19 cellular contexts compared by ENCODE assay signal in the genomic region with DNA sequence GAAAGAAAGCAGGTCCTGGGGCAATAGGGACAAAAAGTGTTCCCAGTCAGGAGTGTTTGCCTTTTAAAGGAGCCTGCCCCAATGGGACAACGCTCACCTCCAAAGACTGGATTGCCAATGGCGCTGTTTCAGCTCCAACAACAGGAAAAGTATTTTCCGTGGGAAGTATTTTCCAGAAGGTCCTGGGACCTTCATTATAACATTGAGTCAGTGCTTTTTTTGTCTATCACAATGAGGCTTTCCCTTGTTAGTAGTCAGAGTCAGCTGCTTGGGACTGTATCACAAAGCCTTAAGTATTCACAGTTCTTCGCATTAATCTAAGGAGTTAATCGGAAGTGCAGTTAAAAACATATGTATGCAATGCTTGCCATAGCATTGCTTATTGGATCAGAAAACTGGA. TPM values are rescaled to one million over a fixed set of nuclear protein-coding genes. Genes with fewer than 3 reads are reported as not detected.
DNase-seq lines count a peak whose midpoint lies in the region; ATAC-seq and TF ChIP-seq lines count a peak whose summit lies in the region.
"Had no signal": no experiment of that assay in that cellular context is flagged by ENCODE, and none has a peak within 500 bp of the region (broad histone marks: within the 10 kb centered on the region; RNA-seq: fewer than 3 reads in every experiment).

No MANE protein-coding gene starts in this region.

- H3K4me3 ChIP-seq in IMR-90 (ENCODE audit: insufficient read depth, low read depth, low read length): no peak overlapping the region
- H3K4me3 ChIP-seq in muscle layer of duodenum (ENCODE audit: low read depth in 1 of 2, low read length in 2 of 2): no peak overlapping the region
- no peak overlapping the region for H3K4me3 ChIP-seq in tibial artery
- H3K4me3 ChIP-seq: GM12878, GM23338, ovary had no signal

- TF ChIP-seq CTCF in IMR-90 (conservative IDR thresholded peaks at IDR 0.05; ENCODE audit: low read depth, low read length) (no peak), MCF 10A (IDR thresholded peaks at IDR 0.05; ENCODE audit: unreplicated experiment) (no peak), tibial artery (IDR thresholded peaks at IDR 0.05) (no peak)

- H2BK20ac ChIP-seq in IMR-90 (ENCODE audit: low read depth, low read length): peak overlapping the region; percentile 59

- peak overlapping the region; percentile 51 for H3K4me3 Mint-ChIP-seq in MCF 10A (ENCODE audit: unreplicated experiment)
- H3K4me3 Mint-ChIP-seq: dendritic cell treated with granulocyte-macrophage colony-stimulating factor and Interleukin-4, amounts not matched to agents 40 ng/mL and 50 ng/mL, for 4 days; GM23338 had no signal

- H3K79me1 ChIP-seq in IMR-90 (ENCODE audit: low read depth in 1 of 2, low read length in 2 of 2): peaks cover 12 to 72% of the 10 kb centered on the region in 2 experiments

- no peak for TF ChIP-seq POLR2A in IMR-90 (IDR thresholded peaks at IDR 0.05; ENCODE audit: low read depth, low read length)

- no peak overlapping the region for H3K4me2 ChIP-seq in IMR-90 (ENCODE audit: low read depth, low read length)
- H3K4me2 ChIP-seq: GM23338 had no signal

- H2BK120ac ChIP-seq in IMR-90 (ENCODE audit: low read depth, low read length): peak overlapping the region; percentile 70

- no peak for DNase-seq in IMR-90
- no peak for DNase-seq in MCF 10A (ENCODE audit: unreplicated experiment)
- DNase-seq in tibial artery: no peak
- no peak for DNase-seq in activated naive CD4-positive, alpha-beta T cell treated with Interleukin-2 at 50 U/mL for 16 hours
- DNase-seq in C1 segment of cervical spinal cord (lab: John Stamatoyannopoulos, UW): no peak
- DNase-seq: activated effector memory CD4-positive, alpha-beta T cell treated with Interleukin-2 at 50 U/mL for 16 hours; left colon; NCI-H1105 treated with DMSO at 0.1 percent for 48 hours; NCI-H226; ovary; stimulated activated CD4-positive, alpha-beta T cell treated with anti-CD3 and anti-CD28 coated beads, Interleukin-12 subunit alpha, Interleukin-12 subunit beta, amount 100 ng/mL, for 4 hours; stimulated activated naive CD4-positive, alpha-beta T cell treated with Interleukin-2 at 50 U/mL for 16 hours; T-helper 1 cell had no signal

- no peaks in the 10 kb centered on the region for H3K9me3 Mint-ChIP-seq in MCF 10A (ENCODE audit: unreplicated experiment)
- H3K9me3 Mint-ChIP-seq: dendritic cell treated with granulocyte-macrophage colony-stimulating factor and Interleukin-4, amounts not matched to agents 40 ng/mL and 50 ng/mL, for 4 days; GM23338 had no signal

- no peaks in the 10 kb centered on the region for H3K27me3 Mint-ChIP-seq in MCF 10A (ENCODE audit: insufficient read depth, unreplicated experiment)
- H3K27me3 Mint-ChIP-seq: dendritic cell treated with granulocyte-macrophage colony-stimulating factor and Interleukin-4, amounts not matched to agents 40 ng/mL and 50 ng/mL, for 4 days had no signal

- peak overlapping the region; percentile 28 for H2BK5ac ChIP-seq in IMR-90 (ENCODE audit: low read depth, low read length, poor library complexity, severe bottlenecking)

- H3K27ac ChIP-seq in IMR-90 (ENCODE audit: insufficient read depth, low read length) (peak overlapping the region; percentile 42; the same call in 1 of the 2 replicates), muscle layer of duodenum (ENCODE audit: low read length) (peak overlapping the region; percentile 53), tibial artery (peak overlapping the region; percentile 84 to 85)
- H3K27ac ChIP-seq: ovary had no signal

- in situ Hi-C loops in IMR-90 (cut with MboI; ENCODE audit: low sequenced_read_pairs): no loop called here

- POLR2A ChIA-PET in IMR-90 (lab: Charles Lee; ENCODE audit: unreplicated experiment): no interaction called here
- POLR2A ChIA-PET in MCF 10A (lab: Yijun Ruan, JAX): interaction anchor here (0.6 to 12.6 kb wide), 9 partner anchors 14 to 385 kb away, joined by 3 to 291 read pairs (median 4); a partner anchor contains a TSS

- H3K4me1 ChIP-seq in IMR-90 (ENCODE audit: control insufficient read depth, insufficient read depth, low read length): peaks cover 36% of the 10 kb centered on the region
- H3K4me1 ChIP-seq in muscle layer of duodenum (ENCODE audit: control insufficient read depth in 1 of 2, insufficient read depth in 2 of 2, low read length in 2 of 2): peaks cover 31 to 40% of the 10 kb centered on the region in 2 donors
- peaks cover 0 to 85% (median 65%) of the 10 kb centered on the region in 4 donors for H3K4me1 ChIP-seq in tibial artery

- 100% methylated on average over 2 of the region's 5 CpGs; no CpG with 5 or more reads in 1 of the 2 experiments for WGBS in IMR-90 (ENCODE audit: extremely low coverage in 2 of 2, insufficient read length in 1 of 2), 2 experiments

- H3K9me3 ChIP-seq in IMR-90 (ENCODE audit: control insufficient read depth, insufficient read depth, low read length) (no peaks in the 10 kb centered on the region), muscle layer of duodenum (ENCODE audit: control insufficient read depth in 1 of 2, low read length in 2 of 2) (no peaks in the 10 kb centered on the region), tibial artery (no peaks in the 10 kb centered on the region)
- H3K9me3 ChIP-seq: ovary had no signal

- peaks cover 33% of the 10 kb centered on the region for H3K36me3 Mint-ChIP-seq in MCF 10A (ENCODE audit: insufficient read depth, unreplicated experiment)

- H2BK15ac ChIP-seq in IMR-90 (ENCODE audit: low read depth, low read length): peak overlapping the region; percentile 41; the same call in 2 of the 3 replicates

- H3K56ac ChIP-seq in IMR-90 (ENCODE audit: extremely low read depth, insufficient read depth, low read length): no peak overlapping the region

- peak overlapping the region; percentile 62 for H3K18ac ChIP-seq in IMR-90 (ENCODE audit: low read depth, low read length)

- intact Hi-C loops in IMR-90 (cut with micrococcal nuclease) (loop anchor here (5.0 kb wide), 1 partner anchor 531 kb away; no protein-coding TSS in a partner anchor), MCF 10A (cut with micrococcal nuclease) (no loop called here), tibial artery (cut with DNase I; ENCODE audit: low total_unique reads) (no loop called here)

- no peaks in the 10 kb centered on the region for H4K20me1 ChIP-seq in IMR-90 (ENCODE audit: insufficient read depth, low read length)

- peak overlapping the region; percentile 18; the same call in 1 of the 2 replicates for H3K4ac ChIP-seq in IMR-90 (ENCODE audit: low read depth, low read length)

- peaks cover 27% of the 10 kb centered on the region for H3K9me1 ChIP-seq in IMR-90 (ENCODE audit: insufficient read depth, low read length)

- CTCF ChIA-PET in IMR-90 (lab: Yijun Ruan, JAX) (no interaction called here), MCF 10A (lab: Yijun Ruan, JAX) (interaction anchor here (0.5 to 1.1 kb wide), 4 partner anchors 31 to 404 kb away, joined by 3 to 4 read pairs (median 3); no protein-coding TSS in a partner anchor)

- H4K91ac ChIP-seq in IMR-90 (ENCODE audit: insufficient read depth, low read depth, low read length): peak overlapping the region; percentile 49; the same call in 1 of the 2 replicates

- no peak overlapping the region for H3K9ac ChIP-seq in IMR-90 (ENCODE audit: low read depth, low read length)

- peak overlapping the region; percentile 85; the same call in 1 of the 2 replicates for H2AK5ac ChIP-seq in IMR-90 (ENCODE audit: low read depth, low read length)

- BruUV-seq in IMR-90 (replicated peaks; lab: Mats Ljungman, UMichigan) (no TSS peak), MCF 10A (replicated peaks; lab: Mats Ljungman, UMichigan) (no TSS peak)

- ATAC-seq in IMR-90 (ENCODE audit: low read depth) (no peak), HG02884 (IDR thresholded peaks at IDR 0.05; ENCODE audit: unreplicated experiment) (no peak), GM21786 (IDR thresholded peaks at IDR 0.05; ENCODE audit: unreplicated experiment) (no peak)
- ATAC-seq: GM12878, GM23338 had no signal

- H2AFZ ChIP-seq in IMR-90 (replicated peaks; ENCODE audit: low read length, poor library complexity): no peak overlapping the region
- H2AFZ ChIP-seq: GM23338 had no signal

- H3K14ac ChIP-seq in IMR-90 (replicated peaks; ENCODE audit: low read depth, low read length): peak overlapping the region; percentile 38; the same call in 1 of the 2 replicates

- H4K5ac ChIP-seq in IMR-90 (ENCODE audit: low read depth, low read length): peak overlapping the region; percentile 41; the same call in 1 of the 2 replicates

- H4K8ac ChIP-seq in IMR-90 (ENCODE audit: low read depth in 2 of 2, low read length in 2 of 2): no peak overlapping the region

- 0 out of 2 replicates have a peak overlapping the region, but pooled peaks have one; percentile 17 for H3K23ac ChIP-seq in IMR-90 (ENCODE audit: low read depth, low read length)

- H3K36me3 ChIP-seq in IMR-90 (ENCODE audit: control insufficient read depth, insufficient read depth, low read length) (no peaks in the 10 kb centered on the region), muscle layer of duodenum (ENCODE audit: control insufficient read depth in 1 of 2, insufficient read depth in 2 of 2, low read length in 2 of 2) (peaks cover 4 to 12% of the 10 kb centered on the region in 2 donors), tibial artery (no peaks in the 10 kb centered on the region)
- H3K36me3 ChIP-seq: ovary had no signal

- no peak overlapping the region for H2AK9ac ChIP-seq in IMR-90 (replicated peaks; ENCODE audit: low read depth, low read length, poor library complexity)

- H3K4me1 Mint-ChIP-seq in MCF 10A (ENCODE audit: insufficient read depth, unreplicated experiment): peaks cover 70% of the 10 kb centered on the region

- no peak for TF ChIP-seq RAD21 in IMR-90 (IDR thresholded peaks at IDR 0.05; ENCODE audit: low read length)

- H3K27ac Mint-ChIP-seq in MCF 10A (ENCODE audit: low read depth, unreplicated experiment): peak overlapping the region; percentile 87
- H3K27ac Mint-ChIP-seq: dendritic cell treated with granulocyte-macrophage colony-stimulating factor and Interleukin-4, amounts not matched to agents 40 ng/mL and 50 ng/mL, for 4 days; GM23338 had no signal

- dilution Hi-C loops in IMR-90 (cut with HindIII; ENCODE audit: low sequenced_read_pairs, unreplicated experiment): no loop called here

- no peaks in the 10 kb centered on the region for H3K27me3 ChIP-seq in IMR-90 (ENCODE audit: control insufficient read depth, insufficient read depth, low read length)
- no peaks in the 10 kb centered on the region for H3K27me3 ChIP-seq in muscle layer of duodenum (ENCODE audit: low read depth, low read length)
- no peaks in the 10 kb centered on the region for H3K27me3 ChIP-seq in tibial artery
- H3K27me3 ChIP-seq: ovary had no signal

TF ChIP-seq in IMR-90, 13 proteins besides CTCF, POLR2A, EP300 and RAD21 (continues in another document):
- no peak for TF ChIP-seq RCOR1 (IDR thresholded peaks at IDR 0.05; ENCODE audit: insufficient replicate concordance, low read length)
- TF ChIP-seq MAZ (IDR thresholded peaks at IDR 0.05; ENCODE audit: borderline replicate concordance, low read depth, low read length): no peak
- no peak for TF ChIP-seq FOS (IDR thresholded peaks at IDR 0.05; ENCODE audit: low read depth, low read length)

RNA-seq across cellular contexts. Expression of a gene that starts 17.3 kb away (rescaled TPM):
- 11.7 and 15.2 TPM in 2 replicates for total RNA-seq in IMR-90 (2012; rRNA removed)
- 12.8 and 14.9 TPM in 2 replicates for polyA plus RNA-seq in IMR-90 (2012; rRNA removed)
- 12.6 and 14.2 TPM in 2 replicates for polyA plus RNA-seq in IMR-90 (2012; cell fraction: cytosol; rRNA removed)
- 8.7 and 9.4 TPM in 2 replicates for polyA plus RNA-seq in IMR-90 (2012; cell fraction: nucleus; rRNA removed; ENCODE audit: low replicate concordance)
- 56.8 and 57.9 TPM in 2 replicates for total RNA-seq in MCF 10A (2022)
